ENCODE assay signal across 6 cellular contexts in the genomic region with DNA sequence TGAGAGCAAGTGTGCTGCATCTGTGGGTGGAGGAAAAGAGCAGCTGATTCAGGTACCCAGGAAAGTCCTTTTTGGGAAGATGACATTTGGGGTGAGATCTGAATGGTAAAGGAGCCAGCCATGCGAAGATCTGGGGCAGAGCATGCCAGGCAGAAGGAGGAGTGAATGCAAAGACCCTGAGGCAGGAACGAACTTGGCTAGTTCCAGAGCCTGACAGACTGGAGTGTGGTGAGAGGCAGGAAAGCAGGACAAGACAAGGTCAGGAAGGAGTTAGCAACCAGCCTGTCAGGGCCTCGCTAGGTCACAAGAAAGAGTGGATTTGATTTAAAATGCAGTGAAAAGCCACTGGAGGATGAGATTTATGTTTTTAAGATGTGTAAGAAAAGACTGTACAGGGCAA. TPM values are rescaled to one million over a fixed set of nuclear protein-coding genes. Genes with fewer than 3 reads are reported as not detected.
"Had no signal": no experiment of that assay in that cellular context is flagged by ENCODE, and none has a peak within 500 bp of the region (broad histone marks: within the 10 kb centered on the region; RNA-seq: fewer than 3 reads in every experiment).

No MANE protein-coding gene starts in this region.

- H3K27ac Mint-ChIP-seq: GM23338, H9 had no signal

- H3K9me3 Mint-ChIP-seq: GM23338, H9 had no signal

- ATAC-seq: GM23338, K562 had no signal

- DNase-seq: H9, HCEC 1CT, IMR-90 had no signal

- H3K4me3 Mint-ChIP-seq: GM23338, H9 had no signal

RNA-seq across cellular contexts. Expression of gene RGS7BP, which starts 28.2 kb away (rescaled TPM):
- total RNA-seq: HT-29, IMR-90, K562 had no signal
